Comparison of ENCODE assay signal across 10 cellular contexts in the genomic region with DNA sequence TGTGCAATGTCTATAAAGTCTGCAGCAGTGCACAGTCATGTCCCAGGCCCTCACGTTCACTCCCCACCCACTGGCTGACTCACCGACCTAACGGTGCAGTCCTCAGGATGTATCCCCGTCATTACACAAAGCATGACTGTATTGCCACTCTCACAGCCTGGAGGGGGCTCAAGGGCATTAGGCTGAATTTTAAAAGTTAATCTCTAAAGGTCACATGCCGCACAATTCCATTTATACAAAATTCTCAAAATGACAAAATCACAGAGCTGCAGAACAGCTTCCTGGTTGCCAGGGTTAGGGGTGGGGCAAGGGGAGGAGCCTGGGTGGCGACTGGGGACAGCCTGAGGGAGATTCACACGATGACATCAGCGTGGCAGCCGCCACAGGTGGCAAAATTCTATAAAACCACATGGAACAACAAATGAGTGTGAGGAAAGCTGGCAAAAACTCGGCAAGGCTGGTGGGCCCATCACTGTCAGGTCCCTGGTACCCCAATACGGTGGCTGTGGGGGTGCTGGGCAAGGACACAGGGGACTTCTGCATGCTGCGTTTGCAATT.
DNase-seq lines count a peak whose midpoint lies in the region; ATAC-seq and TF ChIP-seq lines count a peak whose summit lies in the region.
"Had no signal": no experiment of that assay in that cellular context is flagged by ENCODE, and none has a peak within 500 bp of the region (broad histone marks: within the 10 kb centered on the region; RNA-seq: fewer than 3 reads in every experiment).

No MANE protein-coding gene starts in this region.

- CTCF ChIA-PET in WTC11 (lab: Charles Lee), result interaction anchor here (0.7 kb wide), 2 partner anchors 103 to 122 kb away, joined by 3 to 4 read pairs; no protein-coding TSS in a partner anchor
- CTCF ChIA-PET in naive thymus-derived CD4-positive, alpha-beta T cell (lab: Charles Lee), result no interaction called here

- no peaks in the 10 kb centered on the region for H3K27me3 Mint-ChIP-seq in WTC11 (ENCODE audit: low read depth)
- H3K27me3 Mint-ChIP-seq in naive thymus-derived CD4-positive, alpha-beta T cell, result peaks cover 0 to 23% (median 8%) of the 10 kb centered on the region in 5 donors

- no peak overlapping the region for H3K27ac Mint-ChIP-seq in WTC11
- H3K27ac Mint-ChIP-seq in naive thymus-derived CD4-positive, alpha-beta T cell, result peak overlapping the region in 3 of 9 donors; percentile 34 to 73 (median 51)
- H3K27ac Mint-ChIP-seq: activated B cell treated with CpG ODN at 0.5 μM for 24 hours had no signal

- POLR2A ChIA-PET in WTC11 (lab: Charles Lee), result interaction anchor here (0.6 kb wide), 1 partner anchor 99 kb away, joined by 6 read pairs; no protein-coding TSS in a partner anchor
- POLR2A ChIA-PET in naive thymus-derived CD4-positive, alpha-beta T cell (lab: Charles Lee), result interaction anchor here (0.6 kb wide), 1 partner anchor 100 kb away, joined by 3 read pairs; no protein-coding TSS in a partner anchor

- peak; percentile 6 for DNase-seq in NCI-H2196 (lab: John Stamatoyannopoulos, UW; ENCODE audit: unreplicated experiment)
- no peak for DNase-seq in NCI-H2196 treated with DMSO at 0.1 percent for 48 hours (lab: John Stamatoyannopoulos, UW; ENCODE audit: unreplicated experiment)
- DNase-seq in WTC11 (ENCODE audit: low spot score), result no peak
- peak; percentile 47 to 78 for DNase-seq in cardiac fibroblast (ENCODE audit: low read depth in 2 of 2)
- DNase-seq in naive thymus-derived CD4-positive, alpha-beta T cell, result peak in 3 of 9 donors; percentile 14 to 67 (median 43)
- DNase-seq in superior temporal gyrus (ENCODE audit: extremely low spot score), result peak; percentile 40
- DNase-seq in NCI-H1930 (lab: John Stamatoyannopoulos, UW), result no peak
- DNase-seq: activated B cell treated with CpG ODN at 0.5 μM for 24 hours had no signal

- 0 out of 2 replicates have a peak, but pooled peaks cover 6% of the 10 kb centered on the region for H3K4me1 Mint-ChIP-seq in WTC11
- peaks cover 2 to 30% (median 6%) of the 10 kb centered on the region in 7 donors for H3K4me1 Mint-ChIP-seq in naive thymus-derived CD4-positive, alpha-beta T cell
- H3K4me1 Mint-ChIP-seq: activated B cell treated with CpG ODN at 0.5 μM for 24 hours had no signal

- ATAC-seq in WTC11 (peak; percentile 39), HG02938 (IDR thresholded peaks at IDR 0.05; ENCODE audit: unreplicated experiment) (no peak)
- ATAC-seq in naive thymus-derived CD4-positive, alpha-beta T cell, result peak; percentile 96

- H3K9me3 ChIP-seq in naive thymus-derived CD4-positive, alpha-beta T cell (ENCODE audit: control insufficient read depth in 2 of 3, low read length in 3 of 3), result no peaks in the 10 kb centered on the region

- H3K4me1 ChIP-seq in naive thymus-derived CD4-positive, alpha-beta T cell (ENCODE audit: control insufficient read depth in 2 of 2, insufficient read depth in 2 of 2, low read length in 2 of 2), result no peaks in the 10 kb centered on the region
- H3K4me1 ChIP-seq: BLaER1 treated with 17β-estradiol and CSF1 and Interleukin-3, amounts not matched to agents 10 nM and 100 nM had no signal

- no peaks in the 10 kb centered on the region for H3K36me3 ChIP-seq in naive thymus-derived CD4-positive, alpha-beta T cell (ENCODE audit: control insufficient read depth in 2 of 3, insufficient read depth in 3 of 3, low read length in 3 of 3)

- TF ChIP-seq CTCF in WTC11 (IDR thresholded peaks at IDR 0.05) (no peak), cardiac fibroblast (IDR thresholded peaks at IDR 0.05; ENCODE audit: low read depth, low read length) (no peak)

- no peak overlapping the region for H3K4me3 Mint-ChIP-seq in WTC11
- H3K4me3 Mint-ChIP-seq in naive thymus-derived CD4-positive, alpha-beta T cell, result peak overlapping the region in 9 of 10 donors; percentile 33 to 81 (median 57)
- H3K4me3 Mint-ChIP-seq: activated B cell treated with CpG ODN at 0.5 μM for 24 hours had no signal

- no peak overlapping the region for H3K27ac ChIP-seq in naive thymus-derived CD4-positive, alpha-beta T cell (ENCODE audit: low read depth, low read length)
- H3K27ac ChIP-seq: BLaER1 treated with 17β-estradiol and CSF1 and Interleukin-3, amounts not matched to agents 10 nM and 100 nM had no signal

- no peak overlapping the region for H3K4me3 ChIP-seq in cardiac fibroblast (replicated peaks in 1 of 2; ENCODE audit: low read depth in 2 of 2, low read length in 2 of 2)
- peak overlapping the region; percentile 46 for H3K4me3 ChIP-seq in naive thymus-derived CD4-positive, alpha-beta T cell (ENCODE audit: low read length)
- H3K4me3 ChIP-seq: BLaER1 treated with 17β-estradiol and CSF1 and Interleukin-3, amounts not matched to agents 10 nM and 100 nM had no signal

- no peaks in the 10 kb centered on the region for H3K27me3 ChIP-seq in naive thymus-derived CD4-positive, alpha-beta T cell (ENCODE audit: control insufficient read depth in 2 of 2, insufficient read depth in 2 of 2, low read length in 2 of 2)
- H3K27me3 ChIP-seq: BLaER1 treated with 17β-estradiol and CSF1 and Interleukin-3, amounts not matched to agents 10 nM and 100 nM had no signal

- intact Hi-C loops in naive thymus-derived CD4-positive, alpha-beta T cell (cut with micrococcal nuclease), result no loop called here

- peaks cover 21% of the 10 kb centered on the region for H3K9me3 Mint-ChIP-seq in WTC11
- peaks cover 0 to 5% (median 0%) of the 10 kb centered on the region in 11 donors for H3K9me3 Mint-ChIP-seq in naive thymus-derived CD4-positive, alpha-beta T cell

- H3K36me3 Mint-ChIP-seq in WTC11, result no peaks in the 10 kb centered on the region
- H3K36me3 Mint-ChIP-seq in naive thymus-derived CD4-positive, alpha-beta T cell, result peaks cover 0 to 4% (median 0%) of the 10 kb centered on the region in 5 donors

TF ChIP-seq in WTC11, 78 proteins besides CTCF, POLR2A, EP300 and RAD21 (continues in another document):
- no peak for TF ChIP-seq NR1H2 (CRISPR knock-in tag; IDR thresholded peaks at IDR 0.05)
- no peak for TF ChIP-seq SP1 (CRISPR knock-in tag; conservative IDR thresholded peaks at IDR 0.05)
- TF ChIP-seq CREB1 (CRISPR knock-in tag; IDR thresholded peaks at IDR 0.05), result no peak
- TF ChIP-seq E2F5 (CRISPR knock-in tag; IDR thresholded peaks at IDR 0.05), result no peak
- TF ChIP-seq USF2 (CRISPR knock-in tag; IDR thresholded peaks at IDR 0.05), result no peak
- no peak for TF ChIP-seq ZNF425 (CRISPR knock-in tag; conservative IDR thresholded peaks at IDR 0.05)
- TF ChIP-seq FOXK1 (CRISPR knock-in tag; IDR thresholded peaks at IDR 0.05), result no peak
- no peak for TF ChIP-seq ELF4 (CRISPR knock-in tag; IDR thresholded peaks at IDR 0.05; ENCODE audit: low read depth)
- no peak for TF ChIP-seq MXD4 (CRISPR knock-in tag; IDR thresholded peaks at IDR 0.05; ENCODE audit: borderline replicate concordance)
- no peak for TF ChIP-seq MYBL2 (CRISPR knock-in tag; IDR thresholded peaks at IDR 0.05)
- no peak for TF ChIP-seq TEAD4 (CRISPR knock-in tag; IDR thresholded peaks at IDR 0.05)
- no peak for TF ChIP-seq ZNF317 (CRISPR knock-in tag; IDR thresholded peaks at IDR 0.05; ENCODE audit: borderline replicate concordance, low read depth)
- TF ChIP-seq MLX (CRISPR knock-in tag; IDR thresholded peaks at IDR 0.05), result no peak

Comparison
In these comparisons a context has a peak if more than half of its experiments do, and no peak if none do; other contexts are left out.
1. DNase-seq: peak in NCI-H2196 (single experiment), cardiac fibroblast (2 of 2) and superior temporal gyrus (single experiment); none in NCI-H2196 treated with DMSO at 0.1 percent for 48 hours (single experiment), WTC11 (single experiment) and NCI-H1930 (0 of 2).